20 cellular contexts compared by ENCODE assay signal in the genomic region with DNA sequence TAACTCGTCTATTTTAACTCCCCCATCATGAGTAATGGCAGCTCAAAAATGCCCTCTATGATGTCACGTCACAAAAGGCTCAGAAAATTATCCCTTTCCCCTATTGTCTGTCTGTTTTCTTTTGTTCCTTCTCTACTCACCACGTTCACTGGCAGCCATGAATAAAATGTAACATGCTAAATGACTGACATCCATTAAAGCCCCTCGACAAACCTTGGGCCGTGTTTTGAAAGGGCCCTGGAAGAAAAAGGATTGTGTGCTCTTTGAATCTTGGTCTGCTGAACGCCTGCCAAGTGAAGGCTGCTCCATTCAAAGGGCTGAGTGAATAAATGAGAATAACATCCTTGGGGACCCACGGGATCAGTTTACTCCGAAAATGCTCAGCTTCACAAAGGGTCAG.
DNase-seq lines count a peak whose midpoint lies in the region; ATAC-seq, FAIRE-seq and TF ChIP-seq lines count a peak whose summit lies in the region.
"Had no signal": no experiment of that assay in that cellular context is flagged by ENCODE, and none has a peak within 500 bp of the region (broad histone marks: within the 10 kb centered on the region; RNA-seq: fewer than 3 reads in every experiment).

No MANE protein-coding gene starts in this region.

- H3K79me2 ChIP-seq in ACC112 (ENCODE audit: control insufficient read depth, insufficient read depth, low read length, unreplicated experiment) = no peaks in the 10 kb centered on the region
- no peaks in the 10 kb centered on the region for H3K79me2 ChIP-seq in neural cell (replicated peaks; ENCODE audit: insufficient read depth, low read length)

- H2AFZ ChIP-seq in ACC112 (ENCODE audit: low read length, unreplicated experiment) (peak overlapping the region; percentile 31), neural cell (ENCODE audit: low read depth, low read length) (peak overlapping the region; percentile 22)

- DNase-seq in M059J (ENCODE audit: low read depth) (peak; percentile 13), astrocyte of the hippocampus (ENCODE audit: low read depth, low spot score) (peak; percentile 75), spleen (no peak), D721Med (ENCODE audit: insufficient read length, low spot score) (no peak), heart right ventricle (no peak)
- DNase-seq: activated CD4-positive, alpha-beta T cell treated with anti-CD3 and anti-CD28 coated beads, Interleukin-2, amount 50 U/mL, for 4 hours; activated T-cell treated with anti-CD3 and anti-CD28 coated beads for 4 hours; CD8-positive, alpha-beta memory T cell; cerebellar nuclear complex; effector memory CD4-positive, alpha-beta T cell; lower lobe of right lung; natural killer cell; NCI-H345; stimulated activated naive CD4-positive, alpha-beta T cell; transverse colon; WERI-Rb-1 had no signal

- no peak for TF ChIP-seq POLR2A in spleen (IDR thresholded peaks at IDR 0.05)

- no peaks in the 10 kb centered on the region for H3K9me2 ChIP-seq in neural cell (ENCODE audit: insufficient read depth, low read length)

- H3K27me3 ChIP-seq in ACC112 (ENCODE audit: insufficient read depth, low read length) = no peaks in the 10 kb centered on the region
- no peaks in the 10 kb centered on the region for H3K27me3 ChIP-seq in neural cell (ENCODE audit: insufficient read depth, low read depth, low read length)
- H3K27me3 ChIP-seq in spleen (replicated peaks in 1 of 7) = peaks cover 0 to 37% (median 0%) of the 10 kb centered on the region in 7 donors
- peaks cover 0 to 3% (median 0%) of the 10 kb centered on the region in 7 donors for H3K27me3 ChIP-seq in heart right ventricle
- H3K27me3 ChIP-seq: transverse colon had no signal

- H3K4me2 ChIP-seq in neural cell (ENCODE audit: low read length) = no peak overlapping the region

- ATAC-seq in GM19324 (IDR thresholded peaks at IDR 0.05; ENCODE audit: low FRiP score, unreplicated experiment) (no peak), heart right ventricle (no peak)
- ATAC-seq: K562, lower lobe of right lung, natural killer cell had no signal

- no peak overlapping the region for H3K4me3 ChIP-seq in ACC112 (ENCODE audit: low read depth, low read length)
- peak overlapping the region; percentile 22 for H3K4me3 ChIP-seq in neural cell (ENCODE audit: low read length)
- H3K4me3 ChIP-seq in spleen = no peak overlapping the region
- H3K4me3 ChIP-seq in heart right ventricle = no peak overlapping the region
- H3K4me3 ChIP-seq: K562, lower lobe of right lung, transverse colon had no signal

- TF ChIP-seq RAD21 in neural cell (conservative IDR thresholded peaks at IDR 0.05) = no peak

- peak; percentile 95 for TF ChIP-seq EP300 in neural cell (conservative IDR thresholded peaks at IDR 0.05; ENCODE audit: poor library complexity, severe bottlenecking)

- H3K27ac ChIP-seq in ACC112 (ENCODE audit: low read depth, low read length) (no peak overlapping the region), neural cell (ENCODE audit: low read length) (peak overlapping the region; percentile 82), spleen (no peak overlapping the region), heart right ventricle (no peak overlapping the region)
- H3K27ac ChIP-seq: lower lobe of right lung, transverse colon, WERI-Rb-1 had no signal

- WGBS in spleen, 5 donors = 61 to 75% (median 70%) methylated on average over 8 of the region's 8 CpGs
- 47% methylated on average over 8 of the region's 8 CpGs for WGBS in heart right ventricle, 2 donors

- intact Hi-C loops in spleen (cut with DNase I; ENCODE audit: low total_unique reads) (no loop called here), heart right ventricle (cut with DNase I) (no loop called here)

- H3K9ac ChIP-seq in neural cell (ENCODE audit: low read length) = peak overlapping the region; percentile 40

- H3K9me3 ChIP-seq in neural cell (ENCODE audit: low read length) (no peaks in the 10 kb centered on the region), spleen (no peaks in the 10 kb centered on the region), heart right ventricle (no peaks in the 10 kb centered on the region)
- H3K9me3 ChIP-seq: lower lobe of right lung, transverse colon had no signal

- H4K20me1 ChIP-seq in neural cell (ENCODE audit: insufficient read depth) = no peaks in the 10 kb centered on the region

- peaks cover 7% of the 10 kb centered on the region for H3F3A ChIP-seq in neural cell (ENCODE audit: insufficient read depth, low read length, poor library complexity, severe bottlenecking)

- FAIRE-seq in D721Med (lab: Jason Lieb, UNC) = no peak
- FAIRE-seq: K562 had no signal

- no peak for TF ChIP-seq CTCF in neural cell (IDR thresholded peaks at IDR 0.05; ENCODE audit: poor library complexity, severe bottlenecking)
- TF ChIP-seq CTCF in spleen (IDR thresholded peaks at IDR 0.05 in 8 of 11, conservative IDR thresholded peaks at IDR 0.05 in 3 of 11) = no peak
- TF ChIP-seq CTCF in D721Med (IDR thresholded peaks at IDR 0.05; ENCODE audit: insufficient read depth, missing control alignments) = no peak
- no peak for TF ChIP-seq CTCF in heart right ventricle (IDR thresholded peaks at IDR 0.05)

- H3K4me1 ChIP-seq in ACC112 (ENCODE audit: control insufficient read depth, insufficient read depth, low read length, unreplicated experiment) (peaks cover 5% of the 10 kb centered on the region), spleen (no peaks in the 10 kb centered on the region), heart right ventricle (no peaks in the 10 kb centered on the region)
- H3K4me1 ChIP-seq: lower lobe of right lung, transverse colon had no signal

- H3K36me3 ChIP-seq in ACC112 (ENCODE audit: insufficient read depth, low read length) = no peaks in the 10 kb centered on the region
- no peaks in the 10 kb centered on the region for H3K36me3 ChIP-seq in neural cell (ENCODE audit: insufficient read depth, low read length)
- H3K36me3 ChIP-seq in spleen = no peaks in the 10 kb centered on the region
- H3K36me3 ChIP-seq in heart right ventricle = no peaks in the 10 kb centered on the region
- H3K36me3 ChIP-seq: lower lobe of right lung, transverse colon, WERI-Rb-1 had no signal

TF ChIP-seq in neural cell, 6 proteins besides CTCF, POLR2A, EP300 and RAD21:
- TF ChIP-seq, protein P1, sequence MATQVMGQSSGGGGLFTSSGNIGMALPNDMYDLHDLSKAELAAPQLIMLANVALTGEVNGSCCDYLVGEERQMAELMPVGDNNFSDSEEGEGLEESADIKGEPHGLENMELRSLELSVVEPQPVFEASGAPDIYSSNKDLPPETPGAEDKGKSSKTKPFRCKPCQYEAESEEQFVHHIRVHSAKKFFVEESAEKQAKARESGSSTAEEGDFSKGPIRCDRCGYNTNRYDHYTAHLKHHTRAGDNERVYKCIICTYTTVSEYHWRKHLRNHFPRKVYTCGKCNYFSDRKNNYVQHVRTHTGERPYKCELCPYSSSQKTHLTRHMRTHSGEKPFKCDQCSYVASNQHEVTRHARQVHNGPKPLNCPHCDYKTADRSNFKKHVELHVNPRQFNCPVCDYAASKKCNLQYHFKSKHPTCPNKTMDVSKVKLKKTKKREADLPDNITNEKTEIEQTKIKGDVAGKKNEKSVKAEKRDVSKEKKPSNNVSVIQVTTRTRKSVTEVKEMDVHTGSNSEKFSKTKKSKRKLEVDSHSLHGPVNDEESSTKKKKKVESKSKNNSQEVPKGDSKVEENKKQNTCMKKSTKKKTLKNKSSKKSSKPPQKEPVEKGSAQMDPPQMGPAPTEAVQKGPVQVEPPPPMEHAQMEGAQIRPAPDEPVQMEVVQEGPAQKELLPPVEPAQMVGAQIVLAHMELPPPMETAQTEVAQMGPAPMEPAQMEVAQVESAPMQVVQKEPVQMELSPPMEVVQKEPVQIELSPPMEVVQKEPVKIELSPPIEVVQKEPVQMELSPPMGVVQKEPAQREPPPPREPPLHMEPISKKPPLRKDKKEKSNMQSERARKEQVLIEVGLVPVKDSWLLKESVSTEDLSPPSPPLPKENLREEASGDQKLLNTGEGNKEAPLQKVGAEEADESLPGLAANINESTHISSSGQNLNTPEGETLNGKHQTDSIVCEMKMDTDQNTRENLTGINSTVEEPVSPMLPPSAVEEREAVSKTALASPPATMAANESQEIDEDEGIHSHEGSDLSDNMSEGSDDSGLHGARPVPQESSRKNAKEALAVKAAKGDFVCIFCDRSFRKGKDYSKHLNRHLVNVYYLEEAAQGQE (IDR thresholded peaks at IDR 0.05; ENCODE audit: borderline replicate concordance) = peak; percentile 31
- no peak for TF ChIP-seq TAF1 (IDR thresholded peaks at IDR 0.05; ENCODE audit: low read depth)
- TF ChIP-seq POLR2AphosphoS5 (IDR thresholded peaks at IDR 0.05) = peak; percentile 38

Comparison
In these comparisons a context has a peak if more than half of its experiments do, and no peak if none do; other contexts are left out.
1. DNase-seq: peak in M059J (single experiment) and astrocyte of the hippocampus (single experiment); none in spleen (single experiment), D721Med (single experiment) and heart right ventricle (0 of 2).